In the genomic region with DNA sequence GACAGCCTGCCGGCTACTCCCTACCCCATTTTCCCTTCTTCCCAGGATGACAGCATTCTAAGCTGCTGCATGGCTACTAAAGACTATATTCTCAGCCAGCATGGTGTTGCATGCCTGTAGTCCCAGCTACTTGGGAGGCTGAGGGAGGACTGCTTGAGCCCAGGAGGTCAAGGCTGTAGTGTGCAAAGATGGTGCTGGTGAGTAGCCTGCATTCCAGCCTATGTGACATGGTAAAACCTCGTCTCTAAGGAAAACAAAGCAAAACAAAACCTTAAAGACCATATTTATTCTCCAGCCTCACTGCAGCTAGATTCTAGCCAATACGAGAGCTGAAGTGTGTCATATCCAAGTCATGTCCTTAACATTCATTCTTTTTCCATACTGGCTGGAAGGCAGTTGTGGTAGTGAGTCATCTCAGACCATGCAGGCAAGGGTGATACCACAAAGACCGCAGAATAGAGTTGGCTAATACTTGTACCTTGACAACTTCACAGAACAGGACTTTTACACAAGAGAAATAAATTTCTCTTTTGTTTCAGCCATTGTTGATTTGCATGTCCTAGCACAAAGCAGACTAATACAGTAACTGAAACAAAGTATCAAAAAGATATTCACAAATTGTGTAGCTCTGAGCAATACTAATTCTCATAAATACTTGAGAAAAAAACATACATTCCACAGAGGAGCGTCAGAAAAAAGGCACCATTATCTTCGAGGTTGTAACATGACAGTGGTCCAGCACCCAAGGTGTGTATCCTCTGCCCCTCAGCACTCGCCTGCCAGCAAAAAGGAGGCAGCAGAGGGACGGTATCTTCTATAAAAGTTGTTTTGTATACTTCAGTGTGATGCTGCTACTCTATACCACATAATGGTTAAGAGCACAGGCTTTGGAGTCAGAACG, we compare ENCODE assay signal across 8 cellular contexts. TPM values are rescaled to one million over a fixed set of nuclear protein-coding genes. Genes with fewer than 3 reads are reported as not detected.
DNase-seq lines count a peak whose midpoint lies in the region; ATAC-seq and TF ChIP-seq lines count a peak whose summit lies in the region.

No MANE protein-coding gene starts in this region.

- POLR2A ChIA-PET in CD4-positive, alpha-beta T cell (lab: Charles Lee) = no interaction called here
- POLR2A ChIA-PET in activated CD4-positive, alpha-beta memory T cell treated with anti-CD3 and anti-CD28 coated beads, Interleukin-2, amount 10 ng/mL, durations not matched to agents 7 days and 5 days (lab: Charles Lee) = interaction anchor here (0.6 to 2.3 kb wide), 3 partner anchors 11 to 16 kb away, joined by 3 to 12 read pairs (median 4); partner anchors contain the start of gene PBRM1

- H3K9me3 Mint-ChIP-seq in CD4-positive, alpha-beta T cell = no peaks in the 10 kb centered on the region
- no peaks in the 10 kb centered on the region for H3K9me3 Mint-ChIP-seq in activated CD4-positive, alpha-beta memory T cell treated with anti-CD3 and anti-CD28 coated beads, Interleukin-2, amount 10 ng/mL, durations not matched to agents 7 days and 5 days

- ATAC-seq in CD4-positive, alpha-beta T cell (ENCODE audit: poor library complexity) = peak; percentile 66
- ATAC-seq in GM21367 (IDR thresholded peaks at IDR 0.05; ENCODE audit: unreplicated experiment) (peak; percentile 66), foreskin keratinocyte (peak; percentile 96), HG02763 (IDR thresholded peaks at IDR 0.05; ENCODE audit: unreplicated experiment) (no peak)

- H3K27ac Mint-ChIP-seq in CD4-positive, alpha-beta T cell = peak overlapping the region; percentile 71
- peak overlapping the region; percentile 86 for H3K27ac Mint-ChIP-seq in activated CD4-positive, alpha-beta memory T cell treated with anti-CD3 and anti-CD28 coated beads, Interleukin-2, amount 10 ng/mL, durations not matched to agents 7 days and 5 days

- H3K27me3 Mint-ChIP-seq in CD4-positive, alpha-beta T cell = no peaks in the 10 kb centered on the region
- no peaks in the 10 kb centered on the region for H3K27me3 Mint-ChIP-seq in activated CD4-positive, alpha-beta memory T cell treated with anti-CD3 and anti-CD28 coated beads, Interleukin-2, amount 10 ng/mL, durations not matched to agents 7 days and 5 days

- H3K36me3 Mint-ChIP-seq in CD4-positive, alpha-beta T cell (ENCODE audit: low read depth) = peaks cover 72% of the 10 kb centered on the region
- H3K36me3 Mint-ChIP-seq in activated CD4-positive, alpha-beta memory T cell treated with anti-CD3 and anti-CD28 coated beads, Interleukin-2, amount 10 ng/mL, durations not matched to agents 7 days and 5 days (ENCODE audit: low read depth) = peaks cover 61% of the 10 kb centered on the region

- CTCF ChIA-PET in CD4-positive, alpha-beta T cell (lab: Charles Lee) = no interaction called here
- CTCF ChIA-PET in activated CD4-positive, alpha-beta memory T cell treated with anti-CD3 and anti-CD28 coated beads, Interleukin-2, amount 10 ng/mL, durations not matched to agents 7 days and 5 days (lab: Charles Lee) = interaction anchor here (0.9 to 1.0 kb wide), 2 partner anchors 13 to 34 kb away, joined by 3 to 5 read pairs; no protein-coding TSS in a partner anchor

- no peaks in the 10 kb centered on the region for H3K9me3 ChIP-seq in CD4-positive, alpha-beta T cell (ENCODE audit: control insufficient read depth, low read length)

- H3K4me1 Mint-ChIP-seq in CD4-positive, alpha-beta T cell (ENCODE audit: low read depth) = peaks cover 35% of the 10 kb centered on the region
- peaks cover 30% of the 10 kb centered on the region for H3K4me1 Mint-ChIP-seq in activated CD4-positive, alpha-beta memory T cell treated with anti-CD3 and anti-CD28 coated beads, Interleukin-2, amount 10 ng/mL, durations not matched to agents 7 days and 5 days

- H3K4me1 ChIP-seq in foreskin keratinocyte = peaks cover 26% of the 10 kb centered on the region

- no peak for DNase-seq in CD4-positive, alpha-beta T cell
- peak; percentile 53 for DNase-seq in HPDE6-E6E7 (ENCODE audit: extremely low spot score)
- peak; percentile 71 for DNase-seq in activated CD4-positive, alpha-beta memory T cell treated with anti-CD3 and anti-CD28 coated beads, Interleukin-2, amount 10 ng/mL, durations not matched to agents 7 days and 5 days
- peak; percentile 100 for DNase-seq in foreskin keratinocyte
- DNase-seq in stimulated activated CD4-positive, alpha-beta T cell treated with anti-CD3 and anti-CD28 coated beads, Interleukin-15, amount 100 ng/mL, for 48 hours (ENCODE audit: low read depth in 2 of 2) = peak; percentile 22 to 47
- DNase-seq in NCI-H1105 treated with DMSO at 0.1 percent for 48 hours (lab: John Stamatoyannopoulos, UW) = no peak

- TF ChIP-seq CTCF in CD4-positive, alpha-beta T cell (IDR thresholded peaks at IDR 0.05) = no peak
- TF ChIP-seq CTCF in foreskin keratinocyte (conservative IDR thresholded peaks at IDR 0.05) = peak; percentile 18

- H3K4me3 Mint-ChIP-seq in CD4-positive, alpha-beta T cell = no peak overlapping the region
- peak overlapping the region; percentile 43 for H3K4me3 Mint-ChIP-seq in activated CD4-positive, alpha-beta memory T cell treated with anti-CD3 and anti-CD28 coated beads, Interleukin-2, amount 10 ng/mL, durations not matched to agents 7 days and 5 days

- H3K27ac ChIP-seq in CD4-positive, alpha-beta T cell (ENCODE audit: low read depth, low read length) = no peak overlapping the region
- H3K27ac ChIP-seq in foreskin keratinocyte = peak overlapping the region; percentile 34

- H3K27me3 ChIP-seq in CD4-positive, alpha-beta T cell (ENCODE audit: control insufficient read depth, insufficient read depth, low read length) = no peaks in the 10 kb centered on the region
- no peaks in the 10 kb centered on the region for H3K27me3 ChIP-seq in foreskin keratinocyte

- intact Hi-C loops in CD4-positive, alpha-beta T cell (cut with DNase I, micrococcal nuclease) = no loop called here

RNA-seq across cellular contexts. Expression of gene PBRM1, which starts 14.8 kb away (rescaled TPM):
- total RNA-seq in CD4-positive, alpha-beta T cell = 10 to 100 TPM; 47.6 to 48.1 TPM
- 10 to 100 TPM; 69.0 to 70.2 TPM for total RNA-seq in activated CD4-positive, alpha-beta memory T cell treated with anti-CD3 and anti-CD28 coated beads, Interleukin-2, amount 10 ng/mL, durations not matched to agents 7 days and 5 days
- total RNA-seq in foreskin keratinocyte = 39.2 and 45.6 TPM in 2 replicates
- 4.3 and 5.7 TPM in 2 replicates for polyA plus RNA-seq in foreskin keratinocyte

RNA-seq across cellular contexts. Expression of gene GNL3, which starts 15.0 kb away (rescaled TPM):
- 100 to 1,000 TPM; 104 to 106 TPM for total RNA-seq in CD4-positive, alpha-beta T cell
- total RNA-seq in activated CD4-positive, alpha-beta memory T cell treated with anti-CD3 and anti-CD28 coated beads, Interleukin-2, amount 10 ng/mL, durations not matched to agents 7 days and 5 days = 10 to 100 TPM; 66.8 to 67.5 TPM
- 113 and 126 TPM in 2 replicates for total RNA-seq in foreskin keratinocyte
- 65.2 and 86.5 TPM in 2 replicates for polyA plus RNA-seq in foreskin keratinocyte

RNA-seq across cellular contexts. Expression of gene GLT8D1, which starts 34.7 kb away (rescaled TPM):
- total RNA-seq in CD4-positive, alpha-beta T cell = 10 to 100 TPM in 1 of 2 experiments, 1 to 10 TPM in 1; 8.4 to 10.8 TPM
- total RNA-seq in activated CD4-positive, alpha-beta memory T cell treated with anti-CD3 and anti-CD28 coated beads, Interleukin-2, amount 10 ng/mL, durations not matched to agents 7 days and 5 days = 10 to 100 TPM; 43.4 to 46.7 TPM
- 53.4 and 55.4 TPM in 2 replicates for total RNA-seq in foreskin keratinocyte
- polyA plus RNA-seq in foreskin keratinocyte = 44.1 and 51.8 TPM in 2 replicates

RNA-seq across cellular contexts. Expression of gene SPCS1, which starts 35.0 kb away (rescaled TPM):
- total RNA-seq in CD4-positive, alpha-beta T cell = 10 to 100 TPM; 60.0 to 64.5 TPM
- total RNA-seq in activated CD4-positive, alpha-beta memory T cell treated with anti-CD3 and anti-CD28 coated beads, Interleukin-2, amount 10 ng/mL, durations not matched to agents 7 days and 5 days = 100 to 1,000 TPM; 107 to 108 TPM
- 124 and 142 TPM in 2 replicates for total RNA-seq in foreskin keratinocyte
- 200 and 214 TPM in 2 replicates for polyA plus RNA-seq in foreskin keratinocyte

Comparison
In these comparisons a context has a peak if more than half of its experiments do, and no peak if none do; other contexts are left out.
1. DNase-seq: peak in HPDE6-E6E7 (single experiment), activated CD4-positive, alpha-beta memory T cell treated with anti-CD3 and anti-CD28 coated beads, Interleukin-2, amount 10 ng/mL, durations not matched to agents 7 days and 5 days (single experiment), foreskin keratinocyte (2 of 2) and stimulated activated CD4-positive, alpha-beta T cell treated with anti-CD3 and anti-CD28 coated beads, Interleukin-15, amount 100 ng/mL, for 48 hours (2 of 2); none in CD4-positive, alpha-beta T cell (0 of 10) and NCI-H1105 treated with DMSO at 0.1 percent for 48 hours (single experiment).